Comparison of ENCODE assay signal across 8 cellular contexts in the genomic region with DNA sequence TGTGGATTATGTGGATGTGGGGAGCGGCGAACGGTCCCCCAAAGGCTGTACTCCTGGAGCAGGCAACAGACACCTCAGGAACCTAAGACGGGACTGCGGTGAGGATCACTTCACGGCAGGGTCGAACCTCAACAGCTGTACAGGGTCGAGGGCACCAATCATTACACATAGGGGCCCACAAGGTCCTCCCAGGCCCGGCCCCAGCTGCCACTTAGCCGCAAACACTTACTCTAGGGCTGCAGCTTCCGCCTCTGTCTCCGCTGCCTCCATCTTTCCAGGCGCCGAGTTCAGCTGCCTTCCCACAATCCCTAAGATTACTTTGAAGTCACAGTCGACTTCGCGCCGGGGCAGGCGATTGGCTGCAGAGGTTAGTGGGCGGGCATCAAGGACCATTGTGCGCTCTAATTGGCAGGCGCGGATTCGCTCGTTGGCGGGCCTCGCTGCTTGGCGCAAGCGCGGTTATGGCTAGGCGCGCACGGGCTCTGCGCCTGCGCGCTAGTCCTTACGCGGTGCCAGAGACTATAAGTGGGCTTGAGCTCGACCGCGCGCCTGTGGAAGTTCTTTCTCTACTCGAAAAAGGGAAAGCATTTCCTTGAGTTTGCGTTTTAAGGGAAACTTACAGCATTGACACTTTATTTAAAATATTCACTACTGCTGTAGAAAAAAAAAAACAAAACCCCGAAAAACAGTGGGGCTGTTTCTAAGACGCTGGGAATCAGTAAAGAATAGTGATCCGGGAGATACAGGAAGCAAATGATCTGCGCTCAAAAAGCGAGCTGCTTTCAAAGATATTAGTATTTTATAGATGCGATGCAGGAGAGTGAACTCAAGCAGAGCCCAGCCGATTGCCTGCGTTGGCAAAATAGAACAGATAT. TPM values are rescaled to one million over a fixed set of nuclear protein-coding genes. Genes with fewer than 3 reads are reported as not detected.
DNase-seq lines count a peak whose midpoint lies in the region; ATAC-seq and TF ChIP-seq lines count a peak whose summit lies in the region.

A gene with protein sequence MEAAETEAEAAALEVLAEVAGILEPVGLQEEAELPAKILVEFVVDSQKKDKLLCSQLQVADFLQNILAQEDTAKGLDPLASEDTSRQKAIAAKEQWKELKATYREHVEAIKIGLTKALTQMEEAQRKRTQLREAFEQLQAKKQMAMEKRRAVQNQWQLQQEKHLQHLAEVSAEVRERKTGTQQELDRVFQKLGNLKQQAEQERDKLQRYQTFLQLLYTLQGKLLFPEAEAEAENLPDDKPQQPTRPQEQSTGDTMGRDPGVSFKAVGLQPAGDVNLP (minus strand): TSS at position 293 of the 875 bp plus-strand sequence. CDS start 23 bp downstream, at position 270.

- peaks cover 23 to 33% (median 28%) of the 10 kb centered on the region in 3 donors for H3K4me1 Mint-ChIP-seq in T-cell

- POLR2A ChIA-PET in T-cell (lab: Charles Lee) = interaction anchor here (0.6 kb wide), 2 partner anchors 12 to 14 kb away, joined by 3 to 6 read pairs; no protein-coding TSS in a partner anchor

- peak; percentile 90 for DNase-seq in GM13976 (ENCODE audit: low spot score)
- peak; percentile 90 for DNase-seq in NCI-H1436 treated with DMSO at 0.1 percent for 48 hours (lab: John Stamatoyannopoulos, UW)
- DNase-seq in T-cell = peak; percentile 80 to 91 (median 88)
- peak; percentile 99 for DNase-seq in adipocyte (ENCODE audit: low read depth)
- peak; percentile 94 to 98 (median 97) for DNase-seq in heart left ventricle
- peak; percentile 94 for DNase-seq in pons (ENCODE audit: low spot score)
- peak; percentile 94 to 98 for DNase-seq in upper lobe of left lung

- H3K27ac ChIP-seq in heart left ventricle = peak within 1 kb of the TSS in 7 of 12 donors; percentile 2 to 64 (median 48)
- peak within 1 kb of the TSS; percentile 22 to 58 (median 48) for H3K27ac ChIP-seq in upper lobe of left lung

- no peak for TF ChIP-seq CTCF in GM13976 (IDR thresholded peaks at IDR 0.05; ENCODE audit: borderline replicate concordance, control extremely low read depth, extremely low read depth, insufficient read depth, missing control alignments)
- no peak for TF ChIP-seq CTCF in heart left ventricle (IDR thresholded peaks at IDR 0.05)
- TF ChIP-seq CTCF in upper lobe of left lung (IDR thresholded peaks at IDR 0.05) = no peak

- TF ChIP-seq POLR2A in heart left ventricle (IDR thresholded peaks at IDR 0.05) = peak in 1 of 2 donors; percentile 46
- TF ChIP-seq POLR2A in upper lobe of left lung (IDR thresholded peaks at IDR 0.05) = peak in 1 of 4 donors; percentile 32

- in situ Hi-C loops in GM13976 (cut with MboI; ENCODE audit: low sequenced_read_pairs, unreplicated experiment) = no loop called here

- H3K9me3 Mint-ChIP-seq in T-cell = no peaks in the 10 kb centered on the region

- H3K4me3 ChIP-seq in adipocyte (ENCODE audit: low read length) (peak within 1 kb of the TSS; percentile 100), heart left ventricle (peak within 1 kb of the TSS; percentile 44 to 80 (median 64)), upper lobe of left lung (peak within 1 kb of the TSS; percentile 30 to 80 (median 66))

- no peaks in the 10 kb centered on the region for H3K36me3 Mint-ChIP-seq in T-cell

- peak within 1 kb of the TSS; percentile 85 for H3K9ac ChIP-seq in adipocyte (ENCODE audit: low read length)

- TF ChIP-seq EP300 in upper lobe of left lung (IDR thresholded peaks at IDR 0.05) = no peak

- intact Hi-C loops in heart left ventricle (cut with DNase I) = no loop called here

- no peaks in the 10 kb centered on the region for H3K27me3 Mint-ChIP-seq in T-cell

- peak within 1 kb of the TSS; percentile 89 to 94 (median 91) for H3K4me3 Mint-ChIP-seq in T-cell

- ATAC-seq in HG02852 (IDR thresholded peaks at IDR 0.05; ENCODE audit: unreplicated experiment) = peak; percentile 99
- peak; percentile 95 to 97 (median 96) for ATAC-seq in T-cell (replicated peaks in 1 of 4)
- peak; percentile 100 for ATAC-seq in heart left ventricle
- peak; percentile 98 to 100 for ATAC-seq in upper lobe of left lung (ENCODE audit: low FRiP score in 2 of 2)

- H3K27ac Mint-ChIP-seq in T-cell = peak within 1 kb of the TSS; percentile 83 to 84

- 0 to 1% (median 0%) methylated on average over 38 to 52 of the region's 52 CpGs for WGBS in heart left ventricle, 4 donors
- WGBS in upper lobe of left lung, 2 donors = 0 to 1% methylated on average over 21 to 52 of the region's 52 CpGs

- no peaks in the 10 kb centered on the region for H3K9me3 ChIP-seq in adipocyte (ENCODE audit: control insufficient read depth, low read length)
- H3K9me3 ChIP-seq in heart left ventricle = no peaks in the 10 kb centered on the region
- H3K9me3 ChIP-seq in upper lobe of left lung = no peaks in the 10 kb centered on the region

- H3K27me3 ChIP-seq in adipocyte (replicated peaks; ENCODE audit: control insufficient read depth, insufficient read depth, low read length) (no peaks in the 10 kb centered on the region), heart left ventricle (no peaks in the 10 kb centered on the region), upper lobe of left lung (no peaks in the 10 kb centered on the region)

- peaks cover 6% of the 10 kb centered on the region for H3K4me1 ChIP-seq in adipocyte (ENCODE audit: control insufficient read depth, insufficient read depth, low read length)
- H3K4me1 ChIP-seq in heart left ventricle = peaks cover 0 to 13% (median 4%) of the 10 kb centered on the region in 12 donors
- peaks cover 0 to 17% (median 9%) of the 10 kb centered on the region in 4 donors for H3K4me1 ChIP-seq in upper lobe of left lung

- CTCF ChIA-PET in T-cell (lab: Charles Lee) = interaction anchor here (0.6 kb wide), 2 partner anchors 1977 to 1980 kb away, joined by 3 to 4 read pairs; no protein-coding TSS in a partner anchor

- peaks cover 3% of the 10 kb centered on the region for H3K36me3 ChIP-seq in adipocyte (ENCODE audit: control insufficient read depth, insufficient read depth, low read length, severe bottlenecking)
- H3K36me3 ChIP-seq in heart left ventricle = no peaks in the 10 kb centered on the region
- no peaks in the 10 kb centered on the region for H3K36me3 ChIP-seq in upper lobe of left lung

RNA-seq across cellular contexts. Expression of the gene that starts here (rescaled TPM):
- total RNA-seq in T-cell (1 to 10 TPM; 2.9 to 5.3 (median 3.4) TPM), heart left ventricle (10 to 100 TPM in 1 of 9 donors, 1 to 10 TPM in 7, under 1 TPM in 1; 0.85 to 11.0 (median 1.7) TPM), upper lobe of left lung (1 to 10 TPM; 2.1 to 9.0 (median 5.9) TPM)
- polyA plus RNA-seq in heart left ventricle = 1 to 10 TPM in 1 of 2 donors, under 1 TPM in 1; 0.65 to 1.4 TPM

Comparison
In these comparisons a context has a peak if more than half of its experiments do, and no peak if none do; other contexts are left out.
1. Peak in every context shown above with its lines: DNase-seq, ATAC-seq, H3K4me3 ChIP-seq and H3K27ac ChIP-seq.